ENCODE assay signal across 1 cellular context in the genomic region with DNA sequence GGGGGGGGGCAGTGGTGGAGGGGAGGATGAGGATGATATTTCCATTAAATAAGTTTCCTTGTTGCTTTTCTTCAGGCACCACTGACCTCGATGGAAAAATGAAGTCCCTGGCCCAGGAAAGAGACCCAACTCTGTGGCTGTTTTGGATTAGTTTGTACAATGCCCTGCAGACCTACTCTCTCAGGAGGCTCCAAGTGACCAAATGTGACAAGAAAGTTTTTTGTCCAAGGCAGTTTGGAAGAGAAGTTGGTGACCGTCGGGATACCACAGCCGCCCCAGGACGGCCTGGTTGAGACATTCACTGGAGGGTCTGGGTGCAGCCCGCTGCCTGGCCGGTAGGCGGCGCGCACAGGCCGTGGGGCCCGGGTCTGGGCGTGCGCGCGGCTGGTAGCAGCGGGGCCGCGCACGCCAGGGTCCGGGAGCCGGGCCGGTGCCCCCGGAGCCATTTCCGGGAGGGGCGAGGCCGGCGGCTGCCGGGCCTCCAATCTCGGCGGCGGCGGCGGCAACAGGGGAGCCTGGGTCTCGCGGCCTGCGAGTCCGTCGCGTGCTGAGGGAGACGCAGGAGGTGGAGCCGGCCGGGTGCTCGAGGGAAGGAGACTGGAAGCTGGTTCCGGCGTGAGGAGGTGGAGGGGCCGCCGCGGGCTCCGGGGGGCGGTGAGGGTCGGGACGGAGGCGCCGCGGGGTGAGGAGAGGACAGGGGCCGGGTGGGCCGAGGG.
A peak's percentile ranks its signal among the peaks of the same experiment; 100 is the strongest.
TF ChIP-seq lines count a peak whose summit lies in the region.

A gene with protein sequence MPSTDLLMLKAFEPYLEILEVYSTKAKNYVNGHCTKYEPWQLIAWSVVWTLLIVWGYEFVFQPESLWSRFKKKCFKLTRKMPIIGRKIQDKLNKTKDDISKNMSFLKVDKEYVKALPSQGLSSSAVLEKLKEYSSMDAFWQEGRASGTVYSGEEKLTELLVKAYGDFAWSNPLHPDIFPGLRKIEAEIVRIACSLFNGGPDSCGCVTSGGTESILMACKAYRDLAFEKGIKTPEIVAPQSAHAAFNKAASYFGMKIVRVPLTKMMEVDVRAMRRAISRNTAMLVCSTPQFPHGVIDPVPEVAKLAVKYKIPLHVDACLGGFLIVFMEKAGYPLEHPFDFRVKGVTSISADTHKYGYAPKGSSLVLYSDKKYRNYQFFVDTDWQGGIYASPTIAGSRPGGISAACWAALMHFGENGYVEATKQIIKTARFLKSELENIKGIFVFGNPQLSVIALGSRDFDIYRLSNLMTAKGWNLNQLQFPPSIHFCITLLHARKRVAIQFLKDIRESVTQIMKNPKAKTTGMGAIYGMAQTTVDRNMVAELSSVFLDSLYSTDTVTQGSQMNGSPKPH (plus strand): TSS at position 445 of the 716 bp plus-strand sequence. CDS start 906 bp downstream, outside the sequence.

TF ChIP-seq in WTC11, 78 proteins besides CTCF, POLR2A, EP300 and RAD21 (continued from another document):
- TF ChIP-seq EMX1 (CRISPR knock-in tag; IDR thresholded peaks at IDR 0.05): no peak
- TF ChIP-seq, protein P1, sequence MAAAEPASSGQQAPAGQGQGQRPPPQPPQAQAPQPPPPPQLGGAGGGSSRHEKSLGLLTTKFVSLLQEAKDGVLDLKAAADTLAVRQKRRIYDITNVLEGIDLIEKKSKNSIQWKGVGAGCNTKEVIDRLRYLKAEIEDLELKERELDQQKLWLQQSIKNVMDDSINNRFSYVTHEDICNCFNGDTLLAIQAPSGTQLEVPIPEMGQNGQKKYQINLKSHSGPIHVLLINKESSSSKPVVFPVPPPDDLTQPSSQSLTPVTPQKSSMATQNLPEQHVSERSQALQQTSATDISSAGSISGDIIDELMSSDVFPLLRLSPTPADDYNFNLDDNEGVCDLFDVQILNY (CRISPR knock-in tag; IDR thresholded peaks at IDR 0.05): 0 out of 2 replicates have a peak, but pooled peaks have one; percentile 27
- TF ChIP-seq ZNF232 (CRISPR knock-in tag; IDR thresholded peaks at IDR 0.05): no peak
- TF ChIP-seq FOXP1 (CRISPR knock-in tag; IDR thresholded peaks at IDR 0.05; ENCODE audit: borderline replicate concordance): 0 out of 2 replicates have a peak, but pooled peaks have one; percentile 35
- TF ChIP-seq, protein P2, sequence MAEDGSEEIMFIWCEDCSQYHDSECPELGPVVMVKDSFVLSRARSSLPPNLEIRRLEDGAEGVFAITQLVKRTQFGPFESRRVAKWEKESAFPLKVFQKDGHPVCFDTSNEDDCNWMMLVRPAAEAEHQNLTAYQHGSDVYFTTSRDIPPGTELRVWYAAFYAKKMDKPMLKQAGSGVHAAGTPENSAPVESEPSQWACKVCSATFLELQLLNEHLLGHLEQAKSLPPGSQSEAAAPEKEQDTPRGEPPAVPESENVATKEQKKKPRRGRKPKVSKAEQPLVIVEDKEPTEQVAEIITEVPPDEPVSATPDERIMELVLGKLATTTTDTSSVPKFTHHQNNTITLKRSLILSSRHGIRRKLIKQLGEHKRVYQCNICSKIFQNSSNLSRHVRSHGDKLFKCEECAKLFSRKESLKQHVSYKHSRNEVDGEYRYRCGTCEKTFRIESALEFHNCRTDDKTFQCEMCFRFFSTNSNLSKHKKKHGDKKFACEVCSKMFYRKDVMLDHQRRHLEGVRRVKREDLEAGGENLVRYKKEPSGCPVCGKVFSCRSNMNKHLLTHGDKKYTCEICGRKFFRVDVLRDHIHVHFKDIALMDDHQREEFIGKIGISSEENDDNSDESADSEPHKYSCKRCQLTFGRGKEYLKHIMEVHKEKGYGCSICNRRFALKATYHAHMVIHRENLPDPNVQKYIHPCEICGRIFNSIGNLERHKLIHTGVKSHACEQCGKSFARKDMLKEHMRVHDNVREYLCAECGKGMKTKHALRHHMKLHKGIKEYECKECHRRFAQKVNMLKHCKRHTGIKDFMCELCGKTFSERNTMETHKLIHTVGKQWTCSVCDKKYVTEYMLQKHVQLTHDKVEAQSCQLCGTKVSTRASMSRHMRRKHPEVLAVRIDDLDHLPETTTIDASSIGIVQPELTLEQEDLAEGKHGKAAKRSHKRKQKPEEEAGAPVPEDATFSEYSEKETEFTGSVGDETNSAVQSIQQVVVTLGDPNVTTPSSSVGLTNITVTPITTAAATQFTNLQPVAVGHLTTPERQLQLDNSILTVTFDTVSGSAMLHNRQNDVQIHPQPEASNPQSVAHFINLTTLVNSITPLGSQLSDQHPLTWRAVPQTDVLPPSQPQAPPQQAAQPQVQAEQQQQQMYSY (CRISPR knock-in tag; IDR thresholded peaks at IDR 0.05): no peak
- TF ChIP-seq, protein P3, sequence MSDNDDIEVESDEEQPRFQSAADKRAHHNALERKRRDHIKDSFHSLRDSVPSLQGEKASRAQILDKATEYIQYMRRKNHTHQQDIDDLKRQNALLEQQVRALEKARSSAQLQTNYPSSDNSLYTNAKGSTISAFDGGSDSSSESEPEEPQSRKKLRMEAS (CRISPR knock-in tag; IDR thresholded peaks at IDR 0.05): no peak
- no peak for TF ChIP-seq ATF1 (CRISPR knock-in tag; IDR thresholded peaks at IDR 0.05)
- TF ChIP-seq KAT7 (CRISPR knock-in tag; IDR thresholded peaks at IDR 0.05; ENCODE audit: borderline replicate concordance): no peak
- TF ChIP-seq TP53 (CRISPR knock-in tag; IDR thresholded peaks at IDR 0.05): no peak
- TF ChIP-seq NR2C2 (CRISPR knock-in tag; IDR thresholded peaks at IDR 0.05): no peak
- TF ChIP-seq SP1 (CRISPR knock-in tag; conservative IDR thresholded peaks at IDR 0.05): peak; percentile 21
- TF ChIP-seq, protein P4, sequence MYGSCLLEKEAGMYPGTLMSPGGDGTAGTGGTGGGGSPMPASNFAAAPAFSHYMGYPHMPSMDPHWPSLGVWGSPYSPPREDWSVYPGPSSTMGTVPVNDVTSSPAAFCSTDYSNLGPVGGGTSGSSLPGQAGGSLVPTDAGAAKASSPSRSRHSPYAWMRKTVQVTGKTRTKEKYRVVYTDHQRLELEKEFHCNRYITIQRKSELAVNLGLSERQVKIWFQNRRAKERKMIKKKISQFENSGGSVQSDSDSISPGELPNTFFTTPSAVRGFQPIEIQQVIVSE (CRISPR knock-in tag; IDR thresholded peaks at IDR 0.05; ENCODE audit: borderline replicate concordance): no peak
- TF ChIP-seq, protein P5, sequence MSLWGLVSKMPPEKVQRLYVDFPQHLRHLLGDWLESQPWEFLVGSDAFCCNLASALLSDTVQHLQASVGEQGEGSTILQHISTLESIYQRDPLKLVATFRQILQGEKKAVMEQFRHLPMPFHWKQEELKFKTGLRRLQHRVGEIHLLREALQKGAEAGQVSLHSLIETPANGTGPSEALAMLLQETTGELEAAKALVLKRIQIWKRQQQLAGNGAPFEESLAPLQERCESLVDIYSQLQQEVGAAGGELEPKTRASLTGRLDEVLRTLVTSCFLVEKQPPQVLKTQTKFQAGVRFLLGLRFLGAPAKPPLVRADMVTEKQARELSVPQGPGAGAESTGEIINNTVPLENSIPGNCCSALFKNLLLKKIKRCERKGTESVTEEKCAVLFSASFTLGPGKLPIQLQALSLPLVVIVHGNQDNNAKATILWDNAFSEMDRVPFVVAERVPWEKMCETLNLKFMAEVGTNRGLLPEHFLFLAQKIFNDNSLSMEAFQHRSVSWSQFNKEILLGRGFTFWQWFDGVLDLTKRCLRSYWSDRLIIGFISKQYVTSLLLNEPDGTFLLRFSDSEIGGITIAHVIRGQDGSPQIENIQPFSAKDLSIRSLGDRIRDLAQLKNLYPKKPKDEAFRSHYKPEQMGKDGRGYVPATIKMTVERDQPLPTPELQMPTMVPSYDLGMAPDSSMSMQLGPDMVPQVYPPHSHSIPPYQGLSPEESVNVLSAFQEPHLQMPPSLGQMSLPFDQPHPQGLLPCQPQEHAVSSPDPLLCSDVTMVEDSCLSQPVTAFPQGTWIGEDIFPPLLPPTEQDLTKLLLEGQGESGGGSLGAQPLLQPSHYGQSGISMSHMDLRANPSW (CRISPR knock-in tag; conservative IDR thresholded peaks at IDR 0.05; ENCODE audit: low read depth): no peak
TF ChIP-seq in WTC11: peak in this region for 6.
